Comparison of ENCODE assay signal across 11 cellular contexts in genomic region chr19:48413879-48414623, GRCh38. TPM values are rescaled to one million over a fixed set of nuclear protein-coding genes. Genes with fewer than 3 reads are reported as not detected.
A peak's percentile ranks its signal among the peaks of the same experiment; 100 is the strongest.
DNase-seq lines count a peak whose midpoint lies in the region; ATAC-seq, FAIRE-seq and TF ChIP-seq lines count a peak whose summit lies in the region.
"Had no signal": no experiment of that assay in that cellular context is flagged by ENCODE, and none has a peak within 500 bp of the region (broad histone marks: within the 10 kb centered on the region; RNA-seq: fewer than 3 reads in every experiment).

No MANE protein-coding gene starts in this region.

- H3K27me3 ChIP-seq in keratinocyte (ENCODE audit: control insufficient read depth, extremely low read depth, insufficient read depth, low read length) (no peaks in the 10 kb centered on the region), gastroesophageal sphincter (peaks cover 66% of the 10 kb centered on the region)

- peak overlapping the region; percentile 8 for H2AFZ ChIP-seq in keratinocyte (ENCODE audit: control insufficient read depth, low read length)

- no peaks in the 10 kb centered on the region for H3K36me3 ChIP-seq in keratinocyte (ENCODE audit: control insufficient read depth in 2 of 2, extremely low read depth in 1 of 2, insufficient read depth in 2 of 2, low read length in 2 of 2)
- H3K36me3 ChIP-seq in gastroesophageal sphincter = no peaks in the 10 kb centered on the region

- ATAC-seq in GM19351 (IDR thresholded peaks at IDR 0.05; ENCODE audit: unreplicated experiment) (no peak), gastroesophageal sphincter (no peak)
- ATAC-seq: psoas muscle had no signal

- H4K20me1 ChIP-seq in keratinocyte (ENCODE audit: control insufficient read depth, extremely low read depth, insufficient read depth, low read length) = no peaks in the 10 kb centered on the region

- DNase-seq in DMS53 treated with DMSO at 0.1 percent for 48 hours (lab: John Stamatoyannopoulos, UW; ENCODE audit: unreplicated experiment) (peak; percentile 18), SW480 (ENCODE audit: low spot score) (peak; percentile 34), keratinocyte (ENCODE audit: low read depth, low spot score) (no peak), activated gamma-delta T cell treated with Interleukin-2 at 50 U/mL for 16 hours (no peak), NCI-H526 treated with DMSO at 0.1 percent for 48 hours (lab: John Stamatoyannopoulos, UW) (no peak)
- DNase-seq: GOT3, psoas muscle had no signal

- H3K9me1 ChIP-seq in keratinocyte (ENCODE audit: control insufficient read depth, extremely low read depth, insufficient read depth, low read length) = no peaks in the 10 kb centered on the region

- H3K9me3 ChIP-seq in keratinocyte (ENCODE audit: control insufficient read depth, low read depth, low read length) (no peaks in the 10 kb centered on the region), gastroesophageal sphincter (no peaks in the 10 kb centered on the region)
- H3K9me3 ChIP-seq: psoas muscle had no signal

- H3K4me1 ChIP-seq in keratinocyte (ENCODE audit: control insufficient read depth, extremely low read depth, insufficient read depth, low read length) (peaks cover 8% of the 10 kb centered on the region), gastroesophageal sphincter (peaks cover 0 to 18% (median 0%) of the 10 kb centered on the region in 3 donors)
- H3K4me1 ChIP-seq: psoas muscle had no signal

- no peak overlapping the region for H3K4me3 ChIP-seq in keratinocyte (ENCODE audit: control insufficient read depth in 2 of 3, extremely low read depth in 1 of 3, insufficient read depth in 2 of 3, low read depth in 1 of 3, low read length in 3 of 3)
- peak overlapping the region in 1 of 2 donors; percentile 34 for H3K4me3 ChIP-seq in gastroesophageal sphincter

- no peak for TF ChIP-seq CTCF in 22Rv1 (IDR thresholded peaks at IDR 0.05)
- no peak for TF ChIP-seq CTCF in keratinocyte (optimal IDR thresholded peaks at IDR 0.05 in 1 of 3, IDR thresholded peaks at IDR 0.05 in 1 of 3, conservative IDR thresholded peaks at IDR 0.05 in 1 of 3; ENCODE audit: extremely low read depth in 1 of 3, insufficient read depth in 2 of 3, low read length in 3 of 3)
- TF ChIP-seq CTCF in gastroesophageal sphincter (IDR thresholded peaks at IDR 0.05) = no peak

- H3K27ac ChIP-seq in 22Rv1 (0 out of 2 replicates have a peak overlapping the region, but pooled peaks have one; percentile 26), keratinocyte (ENCODE audit: control insufficient read depth, insufficient read depth, low read length) (no peak overlapping the region), gastroesophageal sphincter (no peak overlapping the region)
- H3K27ac ChIP-seq: psoas muscle had no signal

- no peaks in the 10 kb centered on the region for H3K79me2 ChIP-seq in keratinocyte (ENCODE audit: control insufficient read depth, insufficient read depth, low read length)

- TF ChIP-seq EP300 in gastroesophageal sphincter (IDR thresholded peaks at IDR 0.05) = no peak

- dilution Hi-C loops in keratinocyte (cut with MboI; ENCODE audit: extremely low pct_ligation_motif_present, low sequenced_read_pairs) = no loop called here

- no peak for FAIRE-seq in keratinocyte (lab: Jason Lieb, UNC)

- no peak for TF ChIP-seq POLR2A in gastroesophageal sphincter (IDR thresholded peaks at IDR 0.05)

- no peak overlapping the region for H3K9ac ChIP-seq in keratinocyte (ENCODE audit: control insufficient read depth, extremely low read depth, insufficient read depth, low read length)

- peak overlapping the region; percentile 64 for H3K4me2 ChIP-seq in keratinocyte (ENCODE audit: control insufficient read depth, extremely low read depth, insufficient read depth, low read depth, low read length)

- 50% methylated on average over 4 of the region's 26 CpGs; no CpG with 5 or more reads in 1 of the 2 donors for WGBS in gastroesophageal sphincter (ENCODE audit: low coverage in 1 of 2), 2 donors

RNA-seq across cellular contexts. Expression of gene GRIN2D, which starts 20.6 kb away (rescaled TPM):
- 0.01 to 0.14 TPM (median 0.04 TPM) in 3 replicates for polyA plus RNA-seq in keratinocyte
- 0.14 TPM for polyA plus RNA-seq in keratinocyte (2011; ENCODE audit: low read depth)
- polyA plus RNA-seq in keratinocyte (2011; cell fraction: cytosol; rRNA removed) = 0.04 and 0.05 TPM in 2 replicates
- 0.22 and 0.31 TPM in 2 replicates for polyA plus RNA-seq in keratinocyte (2011; cell fraction: nucleus; rRNA removed)
- polyA plus RNA-seq in keratinocyte (2012; ENCODE audit: low replicate concordance) = 0.24 and 0.29 TPM in 2 replicates
- polyA minus RNA-seq in keratinocyte = 0.03 to 0.59 TPM (median 0.13 TPM) in 3 replicates
- polyA minus RNA-seq in keratinocyte (2011; cell fraction: cytosol; rRNA and poly(A)+ RNA removed) = not detected
- 0.21 and 0.23 TPM in 2 replicates for polyA minus RNA-seq in keratinocyte (2011; cell fraction: nucleus; rRNA and poly(A)+ RNA removed)
- total RNA-seq in gastroesophageal sphincter = under 1 TPM in 3 of 4 donors, not detected in 1; 0.08 to 0.62 (median 0.47) TPM

RNA-seq across cellular contexts. Expression of gene KDELR1, which starts 22.7 kb away (rescaled TPM):
- polyA plus RNA-seq in keratinocyte = 84.0 to 183 TPM (median 105 TPM) in 3 replicates
- 24.2 TPM for polyA plus RNA-seq in keratinocyte (2011; ENCODE audit: low read depth)
- polyA plus RNA-seq in keratinocyte (2011; cell fraction: cytosol; rRNA removed) = 127 and 139 TPM in 2 replicates
- polyA plus RNA-seq in keratinocyte (2011; cell fraction: nucleus; rRNA removed) = 144 and 154 TPM in 2 replicates
- polyA plus RNA-seq in keratinocyte (2012; ENCODE audit: low replicate concordance) = 143 and 191 TPM in 2 replicates
- polyA minus RNA-seq in keratinocyte = 82.0 to 305 TPM (median 87.2 TPM) in 3 replicates
- polyA minus RNA-seq in keratinocyte (2011; cell fraction: cytosol; rRNA and poly(A)+ RNA removed) = 83.3 TPM
- 37.5 and 61.5 TPM in 2 replicates for polyA minus RNA-seq in keratinocyte (2011; cell fraction: nucleus; rRNA and poly(A)+ RNA removed)
- 10 to 100 TPM; 60.4 to 87.9 (median 70.8) TPM for total RNA-seq in gastroesophageal sphincter

RNA-seq across cellular contexts. Expression of gene GRWD1, which starts 31.7 kb away (rescaled TPM):
- polyA plus RNA-seq in keratinocyte = 23.0 to 35.4 TPM (median 26.1 TPM) in 3 replicates
- polyA plus RNA-seq in keratinocyte (2011; ENCODE audit: low read depth) = 21.8 TPM
- 14.5 and 31.6 TPM in 2 replicates for polyA plus RNA-seq in keratinocyte (2011; cell fraction: cytosol; rRNA removed)
- 25.2 and 31.8 TPM in 2 replicates for polyA plus RNA-seq in keratinocyte (2011; cell fraction: nucleus; rRNA removed)
- 16.4 and 41.0 TPM in 2 replicates for polyA plus RNA-seq in keratinocyte (2012; ENCODE audit: low replicate concordance)
- polyA minus RNA-seq in keratinocyte = 10.7 to 21.8 TPM (median 12.7 TPM) in 3 replicates
- polyA minus RNA-seq in keratinocyte (2011; cell fraction: cytosol; rRNA and poly(A)+ RNA removed) = 30.7 TPM
- polyA minus RNA-seq in keratinocyte (2011; cell fraction: nucleus; rRNA and poly(A)+ RNA removed) = 14.8 and 17.2 TPM in 2 replicates
- 10 to 100 TPM; 28.9 to 33.1 (median 32.7) TPM for total RNA-seq in gastroesophageal sphincter

RNA-seq across cellular contexts. Expression of gene KCNJ14, which starts 41.3 kb away (rescaled TPM):
- polyA plus RNA-seq in keratinocyte = 0.34 to 0.46 TPM (median 0.39 TPM) in 3 replicates
- 0.81 TPM for polyA plus RNA-seq in keratinocyte (2011; ENCODE audit: low read depth)
- polyA plus RNA-seq in keratinocyte (2011; cell fraction: cytosol; rRNA removed) = 0.19 and 0.33 TPM in 2 replicates
- polyA plus RNA-seq in keratinocyte (2011; cell fraction: nucleus; rRNA removed) = 2.1 and 3.4 TPM in 2 replicates
- 0.49 and 2.4 TPM in 2 replicates for polyA plus RNA-seq in keratinocyte (2012; ENCODE audit: low replicate concordance)
- polyA minus RNA-seq in keratinocyte = 0.99 to 1.3 TPM (median 1.1 TPM) in 3 replicates
- polyA minus RNA-seq in keratinocyte (2011; cell fraction: cytosol; rRNA and poly(A)+ RNA removed) = 0.96 TPM
- polyA minus RNA-seq in keratinocyte (2011; cell fraction: nucleus; rRNA and poly(A)+ RNA removed) = 1.4 and 2.1 TPM in 2 replicates
- total RNA-seq in gastroesophageal sphincter = under 1 TPM in 3 of 4 donors, not detected in 1; 0.16 to 0.42 (median 0.27) TPM

RNA-seq across cellular contexts. Expression of gene SYNGR4, which starts 49.9 kb away (rescaled TPM):
- not detected in 3 replicates for polyA plus RNA-seq in keratinocyte
- not detected for polyA plus RNA-seq in keratinocyte (2011; ENCODE audit: low read depth)
- polyA plus RNA-seq in keratinocyte (2011; cell fraction: cytosol; rRNA removed) = not detected in 2 replicates
- polyA plus RNA-seq in keratinocyte (2011; cell fraction: nucleus; rRNA removed) = not detected in 2 replicates
- not detected in 2 replicates for polyA plus RNA-seq in keratinocyte (2012; ENCODE audit: low replicate concordance)
- not detected in 3 replicates for polyA minus RNA-seq in keratinocyte
- not detected for polyA minus RNA-seq in keratinocyte (2011; cell fraction: cytosol; rRNA and poly(A)+ RNA removed)
- polyA minus RNA-seq in keratinocyte (2011; cell fraction: nucleus; rRNA and poly(A)+ RNA removed) = not detected in 2 replicates
- total RNA-seq in gastroesophageal sphincter = not detected
- total RNA-seq: chondrocyte, psoas muscle had no signal

Comparison
In these comparisons a context has a peak if more than half of its experiments do, and no peak if none do; other contexts are left out.
1. DNase-seq: peak in DMS53 treated with DMSO at 0.1 percent for 48 hours (single experiment) and SW480 (single experiment); none in keratinocyte (single experiment), activated gamma-delta T cell treated with Interleukin-2 at 50 U/mL for 16 hours (single experiment) and NCI-H526 treated with DMSO at 0.1 percent for 48 hours (single experiment).